ENCODE assay signal across 8 cellular contexts in genomic region chr22:25448435-25449051, GRCh38.
DNase-seq lines count a peak whose midpoint lies in the region; ATAC-seq and TF ChIP-seq lines count a peak whose summit lies in the region.

No MANE protein-coding gene starts in this region.

- no peaks in the 10 kb centered on the region for H3K27me3 ChIP-seq in Panc1 (ENCODE audit: control insufficient read depth, insufficient read depth, low read length)
- no peaks in the 10 kb centered on the region for H3K27me3 ChIP-seq in lung (ENCODE audit: control insufficient read depth, insufficient read depth)
- H3K27me3 ChIP-seq in tibial artery, result no peaks in the 10 kb centered on the region

- no peaks in the 10 kb centered on the region; the same call in 1 of the 2 replicates for H3K4me1 ChIP-seq in Panc1 (ENCODE audit: control insufficient read depth, insufficient read depth, low read length)
- H3K4me1 ChIP-seq in lung (ENCODE audit: control insufficient read depth in 2 of 2, insufficient read depth in 2 of 2, low read length in 2 of 2), result no peaks in the 10 kb centered on the region
- H3K4me1 ChIP-seq in tibial artery, result peaks cover 0 to 41% (median 15%) of the 10 kb centered on the region in 4 donors

- H3K36me3 ChIP-seq in Panc1 (ENCODE audit: control insufficient read depth, insufficient read depth, low read length) (peaks cover 7% of the 10 kb centered on the region; the same call in 1 of the 2 replicates), lung (ENCODE audit: control insufficient read depth in 2 of 2, insufficient read depth in 2 of 2, low read length in 2 of 2) (no peaks in the 10 kb centered on the region), tibial artery (peaks cover 0 to 3% (median 2%) of the 10 kb centered on the region in 3 donors)

- no TSS peak for BruUV-seq in Panc1 (replicated peaks; lab: Mats Ljungman, UMichigan)

- POLR2A ChIA-PET in Panc1 (lab: Charles Lee), result no interaction called here

- peak; percentile 26 for DNase-seq in COLO668 (lab: John Stamatoyannopoulos, UW; ENCODE audit: unreplicated experiment)
- no peak for DNase-seq in Panc1 (ENCODE audit: low read depth, low spot score)
- peak; percentile 30 for DNase-seq in dedifferentiated amniotic fluid mesenchymal stem cell (ENCODE audit: extremely low spot score)
- DNase-seq in lung (ENCODE audit: low spot score), result no peak
- no peak for DNase-seq in tibial artery
- DNase-seq in ureter (ENCODE audit: low spot score), result no peak
- no peak for DNase-seq in NCI-H2081 (lab: John Stamatoyannopoulos, UW)

- in situ Hi-C loops in Panc1 (cut with HindIII; ENCODE audit: low pct_unique_long_range_greater_than_20kb, low sequenced_read_pairs), result no loop called here

- H3K4me3 ChIP-seq in Panc1 (ENCODE audit: low read depth in 2 of 2, low read length in 2 of 2) (peak overlapping the region; percentile 74 to 94), lung (peak overlapping the region; percentile 85), tibial artery (peak overlapping the region; percentile 60 to 85)

- TF ChIP-seq CTCF in Panc1 (IDR thresholded peaks at IDR 0.05) (no peak), lung (IDR thresholded peaks at IDR 0.05; ENCODE audit: control extremely low read depth, extremely low read depth) (no peak), tibial artery (IDR thresholded peaks at IDR 0.05) (no peak)

- WGBS in lung, 2 donors, result 2% methylated on average over 16 of the region's 16 CpGs

- no peaks in the 10 kb centered on the region for H3K9me3 ChIP-seq in Panc1 (ENCODE audit: control insufficient read depth, insufficient read depth, low read depth, low read length)
- H3K9me3 ChIP-seq in lung (ENCODE audit: control insufficient read depth in 2 of 2, insufficient read depth in 1 of 2, low read length in 1 of 2), result no peaks in the 10 kb centered on the region
- H3K9me3 ChIP-seq in tibial artery, result no peaks in the 10 kb centered on the region

- ATAC-seq in GM21515 (IDR thresholded peaks at IDR 0.05; ENCODE audit: unreplicated experiment) (peak; percentile 29), Panc1 (peak; percentile 52; the same call in 1 of the 2 replicates), lung (ENCODE audit: insufficient read depth, low FRiP score) (no peak)

- peak overlapping the region; percentile 90 for H3K27ac ChIP-seq in Panc1 (ENCODE audit: low read length)
- H3K27ac ChIP-seq in lung (ENCODE audit: low read depth in 1 of 2, low read length in 1 of 2), result peak overlapping the region in 1 of 2 donors; percentile 55
- peak overlapping the region; percentile 76 to 84 for H3K27ac ChIP-seq in tibial artery

- CTCF ChIA-PET in Panc1 (lab: Charles Lee), result interaction anchor here (0.7 kb wide), 1 partner anchor 329 kb away, joined by 3 read pairs; no protein-coding TSS in a partner anchor

- intact Hi-C loops in Panc1 (cut with micrococcal nuclease; ENCODE audit: unreplicated experiment), result no loop called here
- intact Hi-C loops in tibial artery (cut with DNase I; ENCODE audit: low total_unique reads), result no loop called here

Comparison
In these comparisons a context has a peak if more than half of its experiments do, and no peak if none do; other contexts are left out.
1. DNase-seq: peak in COLO668 (single experiment) and dedifferentiated amniotic fluid mesenchymal stem cell (single experiment); none in Panc1 (single experiment), lung (single experiment), tibial artery (0 of 2), ureter (single experiment) and NCI-H2081 (0 of 2).
2. Peak in every context shown above with its lines, with median percentiles within 50 percentile points of each other: H3K4me3 ChIP-seq.